In genomic region chr14:65558363-65558762, GRCh38 we compare ENCODE assay signal across 26 cellular contexts.
"Had no signal": no experiment of that assay in that cellular context is flagged by ENCODE, and none has a peak within 500 bp of the region (broad histone marks: within the 10 kb centered on the region; RNA-seq: fewer than 3 reads in every experiment).

No MANE protein-coding gene starts in this region.

- H3K4me3 ChIP-seq: left lung, lung, ovary, right lobe of liver, smooth muscle cell, testis, thyroid gland, transverse colon, upper lobe of left lung had no signal

- H3K36me3 ChIP-seq: left lung, ovary, right lobe of liver, thyroid gland had no signal

- H3K4me2 ChIP-seq: smooth muscle cell had no signal

- ATAC-seq: left colon; left lung; natural killer cell; right lobe of liver; stimulated activated memory B cell treated with anti-CD40 and anti-IgM and Interleukin-4, amounts not matched to agents 10 μg/mL and 1 μg/mL and 100 μg/mL, for 72 hours; stimulated activated naive CD8-positive, alpha-beta T cell treated with anti-CD3 and anti-CD28 coated beads, Interleukin-15, amount 100 ng/mL, for 72 hours had no signal

- H3K27ac ChIP-seq: left lung, ovary, right lobe of liver, testis, thyroid gland, transverse colon, upper lobe of left lung had no signal

- H3K4me1 ChIP-seq: left lung, right lobe of liver, testis, thyroid gland had no signal

- DNase-seq: hippocampal formation; immature natural killer cell; kidney; left colon; left lung; mesendoderm; naive B cell; natural killer cell; nephron progenitor cell; ovary; retina; right lobe of liver; stimulated activated CD4-positive, alpha-beta T cell treated with anti-CD3 and anti-CD28 coated beads, Interleukin-1b, Interleukin-23, amount 100 ng/mL, for 48 hours; stimulated activated CD4-positive, alpha-beta T cell treated with anti-CD3 and anti-CD28 coated beads, Interleukin-2, amount 100 ng/mL, for 48 hours; stimulated activated CD4-positive, alpha-beta T cell treated with anti-CD3 and anti-CD28 coated beads, Interleukin-4, amount 100 ng/mL, for 4 hours; stimulated activated CD8-positive, alpha-beta memory T cell treated with anti-CD3 and anti-CD28 coated beads, Interleukin-4, amount 100 ng/mL, for 48 hours; stimulated activated naive CD4-positive, alpha-beta T cell treated with Interleukin-2 at 50 U/mL for 16 hours; stimulated activated naive CD8-positive, alpha-beta T cell treated with anti-CD3 and anti-CD28 coated beads, Interleukin-15, amount 100 ng/mL, for 72 hours; substantia nigra; testis; thyroid gland; transverse colon; upper lobe of left lung had no signal

- H3K27me3 ChIP-seq: left lung, ovary, right lobe of liver, testis, thyroid gland, transverse colon, upper lobe of left lung had no signal

- H3K9me3 ChIP-seq: left lung, ovary, right lobe of liver, testis, thyroid gland, transverse colon, upper lobe of left lung had no signal
